ENCODE assay signal across 18 cellular contexts in the genomic region with DNA sequence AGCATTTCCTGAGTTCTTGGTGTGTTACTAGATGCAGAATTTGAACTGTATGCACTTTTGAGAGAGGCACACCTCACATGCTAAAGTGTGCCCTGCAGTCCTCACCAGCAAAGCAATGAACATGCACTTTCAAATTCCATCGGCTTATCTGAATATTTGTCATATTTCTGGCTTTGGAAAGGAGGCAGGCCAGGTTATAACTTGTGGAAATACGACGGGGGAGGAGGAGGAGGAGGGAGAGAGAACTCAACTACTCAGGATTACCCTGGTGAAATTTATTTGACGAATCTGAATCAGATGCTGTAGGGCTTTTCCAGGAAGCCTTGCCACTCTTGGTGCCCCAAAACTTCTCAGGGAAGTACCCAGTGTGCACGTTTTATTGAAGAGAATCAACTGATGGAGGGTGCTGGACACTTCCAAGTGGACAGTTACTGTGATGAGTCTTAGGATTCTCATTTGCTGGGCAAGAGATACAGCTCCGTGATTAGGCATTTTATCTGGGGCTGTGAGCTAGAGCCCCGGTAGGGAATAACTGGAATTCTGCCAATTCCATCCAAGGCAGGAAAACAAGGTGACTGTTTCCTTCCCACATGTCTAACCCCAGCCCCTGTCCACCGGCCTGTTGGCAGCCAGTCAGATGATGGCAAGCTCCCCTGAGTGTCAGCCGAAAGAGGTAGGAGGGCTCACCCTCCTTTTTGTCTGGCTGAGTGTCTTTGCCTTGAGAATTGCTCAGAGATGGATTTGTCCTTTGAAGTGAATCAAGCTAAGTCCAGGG. TPM values are rescaled to one million over a fixed set of nuclear protein-coding genes. Genes with fewer than 3 reads are reported as not detected.
DNase-seq lines count a peak whose midpoint lies in the region; ATAC-seq and TF ChIP-seq lines count a peak whose summit lies in the region.
"Had no signal": no experiment of that assay in that cellular context is flagged by ENCODE, and none has a peak within 500 bp of the region (broad histone marks: within the 10 kb centered on the region; RNA-seq: fewer than 3 reads in every experiment).

No MANE protein-coding gene starts in this region.

- H3K9me3 Mint-ChIP-seq in activated CD8-positive, alpha-beta T cell treated with anti-CD3 and anti-CD28 coated beads, Interleukin-2, amount 10 ng/mL, durations not matched to agents 7 days and 5 days (ENCODE audit: insufficient read depth), result no peaks in the 10 kb centered on the region
- H3K9me3 Mint-ChIP-seq: activated naive CD8-positive, alpha-beta T cell treated with anti-CD3 and anti-CD28 coated beads, Interleukin-2, amount 10 ng/mL, durations not matched to agents 7 days and 5 days; T-helper 2 cell treated with Interferon-gamma antibody and Interleukin-4, amounts not matched to agents 5 μg/mL and 100 μg/mL, for 36 hours had no signal

- no peaks in the 10 kb centered on the region for H3K36me3 Mint-ChIP-seq in activated CD8-positive, alpha-beta T cell treated with anti-CD3 and anti-CD28 coated beads, Interleukin-2, amount 10 ng/mL, durations not matched to agents 7 days and 5 days (ENCODE audit: low read depth)
- H3K36me3 Mint-ChIP-seq: activated naive CD8-positive, alpha-beta T cell treated with anti-CD3 and anti-CD28 coated beads, Interleukin-2, amount 10 ng/mL, durations not matched to agents 7 days and 5 days; IgD-negative memory B cell had no signal

- H3K4me3 Mint-ChIP-seq in activated CD8-positive, alpha-beta T cell treated with anti-CD3 and anti-CD28 coated beads, Interleukin-2, amount 10 ng/mL, durations not matched to agents 7 days and 5 days, result no peak overlapping the region
- H3K4me3 Mint-ChIP-seq: activated CD4-positive, alpha-beta T cell treated with anti-CD3 and anti-CD28 coated beads for 36 hours; activated naive CD8-positive, alpha-beta T cell treated with anti-CD3 and anti-CD28 coated beads, Interleukin-2, amount 10 ng/mL, durations not matched to agents 7 days and 5 days; IgD-negative memory B cell; T-helper 2 cell treated with Interferon-gamma antibody and Interleukin-4, amounts not matched to agents 5 μg/mL and 100 μg/mL, for 36 hours had no signal

- H3K4me1 Mint-ChIP-seq in activated CD8-positive, alpha-beta T cell treated with anti-CD3 and anti-CD28 coated beads, Interleukin-2, amount 10 ng/mL, durations not matched to agents 7 days and 5 days (ENCODE audit: low read depth), result no peaks in the 10 kb centered on the region
- H3K4me1 Mint-ChIP-seq: activated CD4-positive, alpha-beta T cell treated with anti-CD3 and anti-CD28 coated beads for 36 hours; activated naive CD8-positive, alpha-beta T cell treated with anti-CD3 and anti-CD28 coated beads, Interleukin-2, amount 10 ng/mL, durations not matched to agents 7 days and 5 days; IgD-negative memory B cell had no signal

- no peaks in the 10 kb centered on the region for H3K36me3 ChIP-seq in breast epithelium
- H3K36me3 ChIP-seq in stomach, result peaks cover 0 to 9% (median 4%) of the 10 kb centered on the region in 4 donors

- TF ChIP-seq CTCF in RWPE1 (conservative IDR thresholded peaks at IDR 0.05; ENCODE audit: low read depth) (no peak), breast epithelium (IDR thresholded peaks at IDR 0.05) (no peak), stomach (IDR thresholded peaks at IDR 0.05) (no peak)

- 32 to 47% (median 40%) methylated on average over 9 of the region's 9 CpGs for WGBS in stomach, 5 donors

- CTCF ChIA-PET in RWPE1 (lab: Yijun Ruan, JAX), result interaction anchor here (0.6 kb wide), 1 partner anchor 1312 kb away, joined by 3 read pairs; no protein-coding TSS in a partner anchor
- CTCF ChIA-PET in activated CD8-positive, alpha-beta T cell treated with anti-CD3 and anti-CD28 coated beads, Interleukin-2, amount 10 ng/mL, durations not matched to agents 7 days and 5 days (lab: Charles Lee), result no interaction called here

- no peak overlapping the region for H3K27ac Mint-ChIP-seq in activated CD8-positive, alpha-beta T cell treated with anti-CD3 and anti-CD28 coated beads, Interleukin-2, amount 10 ng/mL, durations not matched to agents 7 days and 5 days
- H3K27ac Mint-ChIP-seq: activated CD4-positive, alpha-beta T cell treated with anti-CD3 and anti-CD28 coated beads for 36 hours; activated naive CD8-positive, alpha-beta T cell treated with anti-CD3 and anti-CD28 coated beads, Interleukin-2, amount 10 ng/mL, durations not matched to agents 7 days and 5 days; T-helper 2 cell treated with Interferon-gamma antibody and Interleukin-4, amounts not matched to agents 5 μg/mL and 100 μg/mL, for 36 hours had no signal

- intact Hi-C loops in breast epithelium (cut with DNase I; ENCODE audit: low total_unique reads) (no loop called here), stomach (cut with DNase I; ENCODE audit: low total_unique reads) (no loop called here)

- DNase-seq in RWPE1 (ENCODE audit: low spot score) (peak; percentile 85), breast epithelium (ENCODE audit: low spot score in 2 of 2) (no peak), iris pigment epithelial cell (ENCODE audit: low read depth) (peak; percentile 19), stomach (no peak)
- no peak for DNase-seq in activated CD8-positive, alpha-beta T cell treated with anti-CD3 and anti-CD28 coated beads, Interleukin-2, amount 10 ng/mL, durations not matched to agents 7 days and 5 days
- DNase-seq in activated naive CD4-positive, alpha-beta T cell (lab: John Stamatoyannopoulos, UW), result no peak
- DNase-seq: activated CD4-positive, alpha-beta T cell treated with anti-CD3 and anti-CD28 coated beads for 36 hours; activated naive CD8-positive, alpha-beta T cell treated with anti-CD3 and anti-CD28 coated beads, Interleukin-2, amount 10 ng/mL, durations not matched to agents 7 days and 5 days; cerebellar nuclear complex; GF-D8; kidney; NCI-H1092; NCI-H2171 treated with DMSO at 0.1 percent for 48 hours; posterior cingulate gyrus; SHP77 treated with DMSO at 0.1 percent for 48 hours had no signal

- peaks cover 0 to 16% of the 10 kb centered on the region in 2 donors for H3K27me3 ChIP-seq in breast epithelium
- H3K27me3 ChIP-seq in stomach, result peaks cover 0 to 47% (median 29%) of the 10 kb centered on the region in 3 donors

- H3K4me3 ChIP-seq in breast epithelium (peak overlapping the region in 1 of 3 donors; percentile 32), stomach (no peak overlapping the region)

- H3K9me3 ChIP-seq in breast epithelium, result no peaks in the 10 kb centered on the region
- H3K9me3 ChIP-seq in stomach, result no peaks in the 10 kb centered on the region

- peaks cover 37% of the 10 kb centered on the region for H3K27me3 Mint-ChIP-seq in activated CD8-positive, alpha-beta T cell treated with anti-CD3 and anti-CD28 coated beads, Interleukin-2, amount 10 ng/mL, durations not matched to agents 7 days and 5 days (ENCODE audit: low read depth)

- no peak for TF ChIP-seq EP300 in stomach (IDR thresholded peaks at IDR 0.05)

- no peak for ATAC-seq in activated CD8-positive, alpha-beta T cell treated with anti-CD3 and anti-CD28 coated beads, Interleukin-2, amount 10 ng/mL, durations not matched to agents 7 days and 5 days
- no peak for ATAC-seq in GM21619 (IDR thresholded peaks at IDR 0.05; ENCODE audit: unreplicated experiment)
- ATAC-seq: activated CD4-positive, alpha-beta T cell treated with anti-CD3 and anti-CD28 coated beads for 36 hours had no signal

- H3K27ac ChIP-seq in RWPE1, result peak overlapping the region; percentile 99
- peak overlapping the region; percentile 56 to 82 for H3K27ac ChIP-seq in breast epithelium
- H3K27ac ChIP-seq in stomach, result peak overlapping the region in 3 of 5 donors; percentile 0 to 91 (median 85)

- POLR2A ChIA-PET in RWPE1 (lab: Yijun Ruan, JAX; ENCODE audit: low non-redundant PET), result interaction anchor here (0.6 kb wide), 1 partner anchor 68 kb away, joined by 5 read pairs; no protein-coding TSS in a partner anchor
- POLR2A ChIA-PET in activated CD8-positive, alpha-beta T cell treated with anti-CD3 and anti-CD28 coated beads, Interleukin-2, amount 10 ng/mL, durations not matched to agents 7 days and 5 days (lab: Charles Lee), result no interaction called here

- H3K4me1 ChIP-seq in breast epithelium, result no peaks in the 10 kb centered on the region
- H3K4me1 ChIP-seq in stomach, result peaks cover 0 to 22% (median 10%) of the 10 kb centered on the region in 4 donors

- TF ChIP-seq POLR2A in breast epithelium (IDR thresholded peaks at IDR 0.05) (no peak), stomach (IDR thresholded peaks at IDR 0.05) (no peak)

RNA-seq across cellular contexts. Expression of gene PDPN, which starts 3.8 kb away (rescaled TPM):
- total RNA-seq in breast epithelium, result 10 to 100 TPM; 18.1 to 38.8 (median 29.2) TPM
- total RNA-seq in stomach, result 10 to 100 TPM in 2 of 5 donors, 1 to 10 TPM in 2, not detected in 1; 2.9 to 37.4 (median 16.9) TPM
- polyA plus RNA-seq in stomach, result 10 to 100 TPM in 2 of 3 donors, 1 to 10 TPM in 1; 9.3 to 25.7 (median 24.4) TPM
- not detected for total RNA-seq in activated CD8-positive, alpha-beta T cell treated with anti-CD3 and anti-CD28 coated beads, Interleukin-2, amount 10 ng/mL, durations not matched to agents 7 days and 5 days
- total RNA-seq: activated CD4-positive, alpha-beta T cell treated with anti-CD3 and anti-CD28 coated beads for 36 hours; activated naive CD8-positive, alpha-beta T cell treated with anti-CD3 and anti-CD28 coated beads, Interleukin-2, amount 10 ng/mL, durations not matched to agents 7 days and 5 days had no signal
- polyA plus RNA-seq: IgD-negative memory B cell had no signal

Comparison
In these comparisons a context has a peak if more than half of its experiments do, and no peak if none do; other contexts are left out.
1. DNase-seq: peak in RWPE1 (single experiment) and iris pigment epithelial cell (single experiment); none in breast epithelium (0 of 2), stomach (single experiment), activated CD8-positive, alpha-beta T cell treated with anti-CD3 and anti-CD28 coated beads, Interleukin-2, amount 10 ng/mL, durations not matched to agents 7 days and 5 days (single experiment) and activated naive CD4-positive, alpha-beta T cell (0 of 4).
2. Peak in every context shown above with its lines, with median percentiles within 50 percentile points of each other: H3K27ac ChIP-seq.